Comparison of ENCODE assay signal across 8 cellular contexts in genomic region chr20:56468317-56469076, GRCh38. TPM values are rescaled to one million over a fixed set of nuclear protein-coding genes. Genes with fewer than 3 reads are reported as not detected.
DNase-seq lines count a peak whose midpoint lies in the region; ATAC-seq and TF ChIP-seq lines count a peak whose summit lies in the region.

RTF2 (plus strand) TSS chr20:56468627; CDS start chr20:56468698, 71 bp downstream.

- TF ChIP-seq RAD21 in liver (IDR thresholded peaks at IDR 0.05): peak in 1 of 2 donors; percentile 57

- DNase-seq in CD1c-positive myeloid dendritic cell (ENCODE audit: extremely low spot score) (peak; percentile 100), NCI-H82 (lab: John Stamatoyannopoulos, UW) (peak; percentile 95), dermis microvascular lymphatic vessel endothelial cell (ENCODE audit: low read depth in 2 of 2) (peak; percentile 88 to 95)
- peak; percentile 96 to 97 for DNase-seq in activated CD4-positive, alpha-beta T cell treated with anti-CD3 and anti-CD28 coated beads, Interleukin-2, amount 50 U/mL, for 48 hours
- peak; percentile 96 for DNase-seq in stimulated activated CD4-positive, alpha-beta T cell treated with anti-CD3 and anti-CD28 coated beads, Interleukin-4, amount 100 ng/mL, for 1 hour

- peaks cover 2 to 9% (median 6%) of the 10 kb centered on the region in 4 donors for H3K36me3 ChIP-seq in liver (ENCODE audit: control insufficient read depth in 4 of 4, insufficient read depth in 3 of 4, low read depth in 1 of 4, low read length in 3 of 4)

- under 1% methylated on average over 55 of the region's 55 CpGs for WGBS in liver

- peak within 1 kb of the TSS; percentile 85 to 91 for H3K9ac ChIP-seq in liver (ENCODE audit: low read depth in 1 of 2, low read length in 2 of 2)

- no peaks in the 10 kb centered on the region for H3K9me3 ChIP-seq in liver (ENCODE audit: control insufficient read depth in 4 of 4, low read length in 3 of 4)

- no peaks in the 10 kb centered on the region for H3K27me3 ChIP-seq in liver (ENCODE audit: control insufficient read depth in 4 of 4, insufficient read depth in 4 of 4, low read length in 3 of 4)

- no peak for TF ChIP-seq CTCF in liver (IDR thresholded peaks at IDR 0.05; ENCODE audit: low read depth, low read length, missing input control)

- peak within 1 kb of the TSS; percentile 68 to 69 for H3K27ac ChIP-seq in liver (ENCODE audit: low read depth in 1 of 2, low read length in 2 of 2)

- ATAC-seq in GM19397 (IDR thresholded peaks at IDR 0.05; ENCODE audit: unreplicated experiment) (peak; percentile 100), HG03565 (IDR thresholded peaks at IDR 0.05; ENCODE audit: unreplicated experiment) (peak; percentile 93)

- H3K4me3 ChIP-seq in liver (ENCODE audit: low read depth in 1 of 3, low read length in 3 of 3): peak within 1 kb of the TSS; percentile 66 to 97 (median 97)

- peaks cover 2 to 22% (median 17%) of the 10 kb centered on the region in 4 donors for H3K4me1 ChIP-seq in liver (ENCODE audit: control insufficient read depth in 4 of 4, insufficient read depth in 4 of 4, low read length in 3 of 4)

TF ChIP-seq in liver, 16 proteins besides CTCF, POLR2A, EP300 and RAD21:
- peak in 1 of 2 donors; percentile 57 for TF ChIP-seq HNF4A (conservative IDR thresholded peaks at IDR 0.05)
- TF ChIP-seq TAF1 (conservative IDR thresholded peaks at IDR 0.05): no peak
- no peak for TF ChIP-seq FOXA2 (IDR thresholded peaks at IDR 0.05)
- TF ChIP-seq EGR1 (IDR thresholded peaks at IDR 0.05; ENCODE audit: low read depth in 2 of 2): peak; percentile 99 to 100
- TF ChIP-seq REST (IDR thresholded peaks at IDR 0.05): no peak
- TF ChIP-seq HNF4G (IDR thresholded peaks at IDR 0.05): no peak
- no peak for TF ChIP-seq MAX (IDR thresholded peaks at IDR 0.05)
- TF ChIP-seq ZBTB33 (IDR thresholded peaks at IDR 0.05): peak; percentile 69
- TF ChIP-seq YY1 (IDR thresholded peaks at IDR 0.05): peak; percentile 53
- peak; percentile 19 for TF ChIP-seq NR2F2 (IDR thresholded peaks at IDR 0.05)
- no peak for TF ChIP-seq JUND (IDR thresholded peaks at IDR 0.05)
- TF ChIP-seq GABPA (IDR thresholded peaks at IDR 0.05 in 1 of 2, conservative IDR thresholded peaks at IDR 0.05 in 1 of 2): peak; percentile 92 to 99
- TF ChIP-seq RXRA (IDR thresholded peaks at IDR 0.05): peak in 1 of 2 donors; percentile 30
- TF ChIP-seq SP1 (IDR thresholded peaks at IDR 0.05): peak; percentile 41
- TF ChIP-seq ATF3 (IDR thresholded peaks at IDR 0.05): no peak
- TF ChIP-seq FOXA1 (IDR thresholded peaks at IDR 0.05): no peak

RNA-seq across cellular contexts. Expression of gene RTF2, which starts in this region (rescaled TPM):
- 78.4 and 81.7 TPM in 2 replicates for total RNA-seq in dermis microvascular lymphatic vessel endothelial cell
- 10 to 100 TPM; 29.0 to 31.0 TPM for total RNA-seq in liver
- polyA plus RNA-seq in liver: 10 to 100 TPM; 39.2 to 46.6 TPM

Comparison
In these comparisons a context has a peak if more than half of its experiments do, and no peak if none do; other contexts are left out.
1. Peak in every context shown above with its lines: DNase-seq, ATAC-seq, H3K4me3 ChIP-seq and H3K27ac ChIP-seq.